Comparison of ENCODE assay signal across 32 cellular contexts in the genomic region with DNA sequence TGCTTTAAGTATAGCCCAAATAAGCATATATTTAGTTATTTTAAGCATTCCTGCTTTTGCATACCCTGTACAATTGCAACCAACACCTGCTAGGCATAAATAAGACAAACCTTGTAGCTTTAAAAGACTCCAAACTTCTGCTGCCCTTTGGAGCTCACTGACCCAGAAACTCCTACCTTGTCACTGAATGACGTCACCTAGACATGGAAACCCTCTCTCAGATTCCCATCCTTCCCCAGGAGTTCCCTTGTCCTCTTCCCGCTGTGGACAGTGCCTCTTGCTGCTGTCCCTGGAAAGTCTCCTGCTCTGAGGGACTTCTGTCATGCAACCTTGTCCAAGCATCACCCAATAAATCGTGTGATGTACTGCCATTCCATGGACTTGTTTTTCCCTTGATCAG.
DNase-seq lines count a peak whose midpoint lies in the region; ATAC-seq, FAIRE-seq and TF ChIP-seq lines count a peak whose summit lies in the region.
"Had no signal": no experiment of that assay in that cellular context is flagged by ENCODE, and none has a peak within 500 bp of the region (broad histone marks: within the 10 kb centered on the region; RNA-seq: fewer than 3 reads in every experiment).

No MANE protein-coding gene starts in this region.

- POLR2A ChIA-PET in HepG2 (lab: Yijun Ruan, JAX): no interaction called here
- POLR2A ChIA-PET in HEK293 (lab: Yijun Ruan, JAX): no interaction called here

- no peak for FAIRE-seq in HepG2 (lab: Jason Lieb, UNC)
- FAIRE-seq: A204.1, A549, D721Med had no signal

- H3K27ac ChIP-seq in HepG2 (ENCODE audit: extremely low read length, insufficient read depth, low read length): no peak overlapping the region
- H3K27ac ChIP-seq in right lobe of liver: no peak overlapping the region
- H3K27ac ChIP-seq in HEK293 (ENCODE audit: extremely low read depth, low read depth, low read length): no peak overlapping the region
- H3K27ac ChIP-seq: 22Rv1; A549; BLaER1; BLaER1 treated with 17β-estradiol and CSF1 and Interleukin-3, amounts not matched to agents 10 nM and 100 nM; C4-2B had no signal

- H3K4me2 ChIP-seq in HepG2 (ENCODE audit: low read depth, low read length): no peak overlapping the region
- H3K4me2 ChIP-seq: A549; BLaER1; BLaER1 treated with 17β-estradiol and CSF1 and Interleukin-3, amounts not matched to agents 10 nM and 100 nM had no signal

- H3K36me3 ChIP-seq in HepG2 (replicated peaks in 1 of 2; ENCODE audit: control insufficient read depth in 1 of 2, insufficient read depth in 2 of 2, low read length in 2 of 2) (no peaks in the 10 kb centered on the region), right lobe of liver (no peaks in the 10 kb centered on the region), HEK293 (ENCODE audit: control insufficient read depth in 2 of 2, insufficient read depth in 1 of 2, low read length in 2 of 2) (no peaks in the 10 kb centered on the region)
- H3K36me3 ChIP-seq: BE2C; BLaER1; BLaER1 treated with 17β-estradiol and CSF1 and Interleukin-3, amounts not matched to agents 10 nM and 100 nM had no signal

- TF ChIP-seq CTCF in HepG2 (CRISPR knock-in tag; IDR thresholded peaks at IDR 0.05) (no peak), right lobe of liver (IDR thresholded peaks at IDR 0.05) (no peak), HEK293 (tag by site-specific recombination; IDR thresholded peaks at IDR 0.05) (no peak)

- peaks cover 50% of the 10 kb centered on the region for H3K9me3 ChIP-seq in HepG2 (ENCODE audit: low read length)
- no peaks in the 10 kb centered on the region for H3K9me3 ChIP-seq in right lobe of liver
- H3K9me3 ChIP-seq in HEK293 (ENCODE audit: control insufficient read depth, insufficient read depth, low read depth, low read length): no peaks in the 10 kb centered on the region
- H3K9me3 ChIP-seq: A549; BE2C; BLaER1; BLaER1 treated with 17β-estradiol and CSF1 and Interleukin-3, amounts not matched to agents 10 nM and 100 nM had no signal

- CTCF ChIA-PET in HepG2 (lab: Yijun Ruan, JAX; ENCODE audit: low intra/inter-chr PET ratio, low total read pairs): no interaction called here
- CTCF ChIA-PET in HEK293 (lab: Yijun Ruan, JAX): no interaction called here

- BruUV-seq in HepG2 (replicated peaks; lab: Mats Ljungman, UMichigan): no TSS peak

- TF ChIP-seq EP300 in HepG2 (IDR thresholded peaks at IDR 0.05; ENCODE audit: low read depth in 2 of 2, low read length in 2 of 2): no peak
- TF ChIP-seq EP300 in HepG2 (CRISPR knock-in tag; IDR thresholded peaks at IDR 0.05; ENCODE audit: borderline replicate concordance): no peak

- H3K27me3 ChIP-seq in HepG2 (ENCODE audit: control insufficient read depth in 1 of 2, insufficient read depth in 2 of 2, low read length in 2 of 2) (no peaks in the 10 kb centered on the region), right lobe of liver (no peaks in the 10 kb centered on the region)
- H3K27me3 ChIP-seq: BE2C; BLaER1; BLaER1 treated with 17β-estradiol and CSF1 and Interleukin-3, amounts not matched to agents 10 nM and 100 nM had no signal

- no peak for TF ChIP-seq POLR2A in HepG2 (IDR thresholded peaks at IDR 0.05; ENCODE audit: insufficient read depth in 1 of 2, low read depth in 2 of 2, low read length in 2 of 2)
- TF ChIP-seq POLR2A in right lobe of liver (IDR thresholded peaks at IDR 0.05): no peak

- no peaks in the 10 kb centered on the region for H3K79me2 ChIP-seq in HepG2 (ENCODE audit: insufficient read depth, low read length)

- H3K4me3 ChIP-seq in HepG2 (replicated peaks in 1 of 3; ENCODE audit: insufficient read depth in 1 of 3, low read depth in 2 of 3, low read length in 3 of 3): no peak overlapping the region
- no peak overlapping the region for H3K4me3 ChIP-seq in right lobe of liver
- H3K4me3 ChIP-seq in HEK293 (ENCODE audit: low read depth, low read length): no peak overlapping the region
- H3K4me3 ChIP-seq: A549; BLaER1; BLaER1 treated with 17β-estradiol and CSF1 and Interleukin-3, amounts not matched to agents 10 nM and 100 nM had no signal

- no peak overlapping the region for H2AFZ ChIP-seq in HepG2 (ENCODE audit: low read length)

- peak; percentile 8 for DNase-seq in DMS53 (lab: John Stamatoyannopoulos, UW)
- no peak for DNase-seq in DMS53 treated with DMSO at 0.1 percent for 48 hours (lab: John Stamatoyannopoulos, UW; ENCODE audit: unreplicated experiment)
- no peak for DNase-seq in HepG2 (ENCODE audit: low spot score)
- no peak for DNase-seq in right lobe of liver
- no peak for DNase-seq in NCI-H1930 (lab: John Stamatoyannopoulos, UW)
- DNase-seq: 8988T; ACHN; AML-193; BE2C; C1 segment of cervical spinal cord; Caco-2; Calu3; CD4-positive, alpha-beta memory T cell; CD4-positive, alpha-beta T cell; CD4-positive, CD25-positive, alpha-beta regulatory T cell; CD8-positive, alpha-beta memory T cell; CD8-positive, alpha-beta T cell; COR-L47; DMS 273 treated with DMSO at 0.1 percent for 48 hours; DMS153; DMS79; DMS79 treated with DMSO at 0.1 percent for 48 hours; DND-41; EL had no signal

- no peak overlapping the region for H3K9ac ChIP-seq in HepG2 (ENCODE audit: insufficient read depth, low read depth, low read length)
- H3K9ac ChIP-seq: BLaER1; BLaER1 treated with 17β-estradiol and CSF1 and Interleukin-3, amounts not matched to agents 10 nM and 100 nM had no signal

- H3K4me1 ChIP-seq in HepG2 (ENCODE audit: insufficient read depth, low read length) (no peaks in the 10 kb centered on the region), right lobe of liver (no peaks in the 10 kb centered on the region), HEK293 (ENCODE audit: control insufficient read depth, insufficient read depth, low read length) (no peaks in the 10 kb centered on the region)
- H3K4me1 ChIP-seq: A549; BE2C; BLaER1; BLaER1 treated with 17β-estradiol and CSF1 and Interleukin-3, amounts not matched to agents 10 nM and 100 nM; Caco-2 had no signal

- 11% methylated on average over 3 of the region's 3 CpGs for WGBS in HepG2 (ENCODE audit: low lambda C conversion rate)
- WGBS in right lobe of liver (ENCODE audit: insufficient coverage, low coverage, low lambda C conversion rate, missing lambda C conversion rate): 41% methylated on average over 3 of the region's 3 CpGs

- ATAC-seq in HepG2 (no peak), right lobe of liver (no peak)
- ATAC-seq: A549; CD8-positive, alpha-beta T cell had no signal

- no peak for TF ChIP-seq RAD21 in HepG2 (CRISPR knock-in tag; IDR thresholded peaks at IDR 0.05)

- in situ Hi-C loops in HepG2 (cut with HindIII; ENCODE audit: extremely low pct_ligation_motif_present, low pct_unique_long_range_greater_than_20kb): no loop called here

- H4K20me1 ChIP-seq in HepG2 (ENCODE audit: insufficient read depth, low read length): no peaks in the 10 kb centered on the region
- H4K20me1 ChIP-seq: BLaER1; BLaER1 treated with 17β-estradiol and CSF1 and Interleukin-3, amounts not matched to agents 10 nM and 100 nM had no signal

- intact Hi-C loops in HepG2 (cut with micrococcal nuclease; ENCODE audit: unreplicated experiment) (no loop called here), right lobe of liver (cut with DNase I) (no loop called here)

TF ChIP-seq in HepG2, 621 proteins besides CTCF, POLR2A, EP300 and RAD21:
- TF ChIP-seq CREB1 (IDR thresholded peaks at IDR 0.05) (peak; percentile 92), CREB1 (CRISPR knock-in tag; IDR thresholded peaks at IDR 0.05) (no peak), ATF7 (IDR thresholded peaks at IDR 0.05) (peak; percentile 97), ATF7 (CRISPR knock-in tag; IDR thresholded peaks at IDR 0.05) (no peak)
- TF ChIP-seq, protein P1, sequence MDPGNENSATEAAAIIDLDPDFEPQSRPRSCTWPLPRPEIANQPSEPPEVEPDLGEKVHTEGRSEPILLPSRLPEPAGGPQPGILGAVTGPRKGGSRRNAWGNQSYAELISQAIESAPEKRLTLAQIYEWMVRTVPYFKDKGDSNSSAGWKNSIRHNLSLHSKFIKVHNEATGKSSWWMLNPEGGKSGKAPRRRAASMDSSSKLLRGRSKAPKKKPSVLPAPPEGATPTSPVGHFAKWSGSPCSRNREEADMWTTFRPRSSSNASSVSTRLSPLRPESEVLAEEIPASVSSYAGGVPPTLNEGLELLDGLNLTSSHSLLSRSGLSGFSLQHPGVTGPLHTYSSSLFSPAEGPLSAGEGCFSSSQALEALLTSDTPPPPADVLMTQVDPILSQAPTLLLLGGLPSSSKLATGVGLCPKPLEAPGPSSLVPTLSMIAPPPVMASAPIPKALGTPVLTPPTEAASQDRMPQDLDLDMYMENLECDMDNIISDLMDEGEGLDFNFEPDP (CRISPR knock-in tag; conservative IDR thresholded peaks at IDR 0.05): no peak

TF ChIP-seq in HEK293, 187 proteins besides CTCF, POLR2A, EP300 and RAD21:
- TF ChIP-seq PRDM1 (tag by site-specific recombination; IDR thresholded peaks at IDR 0.05): no peak
- TF ChIP-seq, protein P2, sequence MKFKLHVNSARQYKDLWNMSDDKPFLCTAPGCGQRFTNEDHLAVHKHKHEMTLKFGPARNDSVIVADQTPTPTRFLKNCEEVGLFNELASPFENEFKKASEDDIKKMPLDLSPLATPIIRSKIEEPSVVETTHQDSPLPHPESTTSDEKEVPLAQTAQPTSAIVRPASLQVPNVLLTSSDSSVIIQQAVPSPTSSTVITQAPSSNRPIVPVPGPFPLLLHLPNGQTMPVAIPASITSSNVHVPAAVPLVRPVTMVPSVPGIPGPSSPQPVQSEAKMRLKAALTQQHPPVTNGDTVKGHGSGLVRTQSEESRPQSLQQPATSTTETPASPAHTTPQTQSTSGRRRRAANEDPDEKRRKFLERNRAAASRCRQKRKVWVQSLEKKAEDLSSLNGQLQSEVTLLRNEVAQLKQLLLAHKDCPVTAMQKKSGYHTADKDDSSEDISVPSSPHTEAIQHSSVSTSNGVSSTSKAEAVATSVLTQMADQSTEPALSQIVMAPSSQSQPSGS (tag by site-specific recombination; IDR thresholded peaks at IDR 0.05; ENCODE audit: low read depth): 0 out of 2 replicates have a peak, but pooled peaks have one; percentile 50
